Comparison of ENCODE assay signal across 8 cellular contexts in genomic region chr12:48002773-48003218, GRCh38. TPM values are rescaled to one million over a fixed set of nuclear protein-coding genes. Genes with fewer than 3 reads are reported as not detected.
DNase-seq lines count a peak whose midpoint lies in the region; ATAC-seq and TF ChIP-seq lines count a peak whose summit lies in the region.

No MANE protein-coding gene starts in this region.

- no peak overlapping the region for H3K27ac ChIP-seq in left lung

- ATAC-seq in activated naive CD4-positive, alpha-beta T cell treated with anti-CD3 and anti-CD28 coated beads, Interleukin-2, amount 50 U/mL, for 72 hours: no peak
- ATAC-seq in left lung: peak; percentile 44

- intact Hi-C loops in activated naive CD4-positive, alpha-beta T cell treated with anti-CD3 and anti-CD28 coated beads for 36 hours (cut with micrococcal nuclease): loop anchor here (5.0 kb wide), 1 partner anchor 185 kb away; no protein-coding TSS in a partner anchor
- intact Hi-C loops in left lung (cut with DNase I): no loop called here

- H3K4me1 ChIP-seq in left lung: peaks cover 26 to 45% of the 10 kb centered on the region in 2 donors

- no peaks in the 10 kb centered on the region for H3K9me3 ChIP-seq in left lung

- no peak for TF ChIP-seq CTCF in left lung (IDR thresholded peaks at IDR 0.05)
- no peak for TF ChIP-seq CTCF in type B pancreatic cell (conservative IDR thresholded peaks at IDR 0.05)

- CTCF ChIA-PET in activated naive CD4-positive, alpha-beta T cell treated with anti-CD3 and anti-CD28 coated beads for 36 hours (lab: Charles Lee): interaction anchor here (1.0 kb wide), 1 partner anchor 157 kb away, joined by 3 read pairs; no protein-coding TSS in a partner anchor

- no peaks in the 10 kb centered on the region for H3K9me3 Mint-ChIP-seq in activated naive CD4-positive, alpha-beta T cell treated with anti-CD3 and anti-CD28 coated beads for 36 hours
- no peaks in the 10 kb centered on the region for H3K9me3 Mint-ChIP-seq in activated naive CD4-positive, alpha-beta T cell treated with anti-CD3 and anti-CD28 coated beads, Interleukin-2, amount 50 U/mL, for 72 hours
- no peaks in the 10 kb centered on the region for H3K9me3 Mint-ChIP-seq in type B pancreatic cell

- peaks cover 29% of the 10 kb centered on the region for H3K4me1 Mint-ChIP-seq in activated naive CD4-positive, alpha-beta T cell treated with anti-CD3 and anti-CD28 coated beads for 36 hours (ENCODE audit: low read depth)
- peaks cover 25% of the 10 kb centered on the region for H3K4me1 Mint-ChIP-seq in type B pancreatic cell (ENCODE audit: unreplicated experiment)

- H3K27me3 ChIP-seq in left lung: peaks cover 78 to 100% of the 10 kb centered on the region in 2 donors

- no peaks in the 10 kb centered on the region for H3K36me3 ChIP-seq in left lung

- peaks cover 84% of the 10 kb centered on the region for H3K27me3 Mint-ChIP-seq in activated naive CD4-positive, alpha-beta T cell treated with anti-CD3 and anti-CD28 coated beads for 36 hours (ENCODE audit: low read depth)
- H3K27me3 Mint-ChIP-seq in type B pancreatic cell: peaks cover 77% of the 10 kb centered on the region

- H3K27ac Mint-ChIP-seq in activated naive CD4-positive, alpha-beta T cell treated with anti-CD3 and anti-CD28 coated beads for 36 hours: no peak overlapping the region
- no peak overlapping the region for H3K27ac Mint-ChIP-seq in activated naive CD4-positive, alpha-beta T cell treated with anti-CD3 and anti-CD28 coated beads, Interleukin-2, amount 50 U/mL, for 72 hours
- H3K27ac Mint-ChIP-seq in type B pancreatic cell: peak overlapping the region; percentile 94

- DNase-seq in activated naive CD4-positive, alpha-beta T cell treated with anti-CD3 and anti-CD28 coated beads for 36 hours: no peak
- no peak for DNase-seq in activated naive CD4-positive, alpha-beta T cell treated with anti-CD3 and anti-CD28 coated beads, Interleukin-2, amount 50 U/mL, for 72 hours (ENCODE audit: low spot score in 2 of 2)
- peak; percentile 32 for DNase-seq in amniotic epithelial cell (ENCODE audit: low read depth)
- DNase-seq in left lung: no peak
- DNase-seq in type B pancreatic cell (ENCODE audit: extremely low spot score, unreplicated experiment): no peak
- no peak for DNase-seq in ureter (ENCODE audit: low spot score)
- no peak for DNase-seq in GDM1 (lab: John Stamatoyannopoulos, UW)
- DNase-seq in nucleus accumbens (lab: John Stamatoyannopoulos, UW): no peak

- peak overlapping the region; percentile 64 for H3K4me3 Mint-ChIP-seq in activated naive CD4-positive, alpha-beta T cell treated with anti-CD3 and anti-CD28 coated beads for 36 hours
- peak overlapping the region; percentile 97 for H3K4me3 Mint-ChIP-seq in type B pancreatic cell

- H3K4me3 ChIP-seq in left lung: no peak overlapping the region

- no peaks in the 10 kb centered on the region for H3K36me3 Mint-ChIP-seq in activated naive CD4-positive, alpha-beta T cell treated with anti-CD3 and anti-CD28 coated beads for 36 hours (ENCODE audit: low read depth)
- peaks cover 5 to 11% of the 10 kb centered on the region in 2 donors for H3K36me3 Mint-ChIP-seq in activated naive CD4-positive, alpha-beta T cell treated with anti-CD3 and anti-CD28 coated beads, Interleukin-2, amount 50 U/mL, for 72 hours
- H3K36me3 Mint-ChIP-seq in type B pancreatic cell: peaks cover 3% of the 10 kb centered on the region

RNA-seq across cellular contexts. Expression of gene COL2A1, which starts 1.5 kb away (rescaled TPM):
- not detected for total RNA-seq in activated naive CD4-positive, alpha-beta T cell treated with anti-CD3 and anti-CD28 coated beads for 36 hours
- not detected for total RNA-seq in activated naive CD4-positive, alpha-beta T cell treated with anti-CD3 and anti-CD28 coated beads, Interleukin-2, amount 50 U/mL, for 72 hours
- total RNA-seq in left lung (under 1 TPM in 1 of 2 donors, not detected in 1; 0.06 TPM), type B pancreatic cell (ENCODE audit: low replicate concordance) (195 and 227 TPM in 2 replicates), ureter (not detected)

RNA-seq across cellular contexts. Expression of gene TMEM106C, which starts 39.4 kb away (rescaled TPM):
- 100 to 1,000 TPM; 226 to 247 TPM for total RNA-seq in activated naive CD4-positive, alpha-beta T cell treated with anti-CD3 and anti-CD28 coated beads for 36 hours
- 100 to 1,000 TPM; 134 to 305 TPM for total RNA-seq in activated naive CD4-positive, alpha-beta T cell treated with anti-CD3 and anti-CD28 coated beads, Interleukin-2, amount 50 U/mL, for 72 hours
- 10 to 100 TPM; 43.1 to 66.8 TPM for total RNA-seq in left lung
- total RNA-seq in type B pancreatic cell (ENCODE audit: low replicate concordance): 76.7 and 77.1 TPM in 2 replicates
- total RNA-seq in ureter: 39.0 TPM

Comparison
In these comparisons a context has a peak if more than half of its experiments do, and no peak if none do; other contexts are left out.
1. RNA of gene COL2A1, which starts 1.5 kb away (total RNA-seq): 195 to 227 TPM in type B pancreatic cell; not detected in activated naive CD4-positive, alpha-beta T cell treated with anti-CD3 and anti-CD28 coated beads, Interleukin-2, amount 50 U/mL, for 72 hours, 0.06 TPM in left lung, not detected in activated naive CD4-positive, alpha-beta T cell treated with anti-CD3 and anti-CD28 coated beads for 36 hours and not detected in ureter (single experiment); every median in the first group is over 100 times any median in the second.